In the genomic region with DNA sequence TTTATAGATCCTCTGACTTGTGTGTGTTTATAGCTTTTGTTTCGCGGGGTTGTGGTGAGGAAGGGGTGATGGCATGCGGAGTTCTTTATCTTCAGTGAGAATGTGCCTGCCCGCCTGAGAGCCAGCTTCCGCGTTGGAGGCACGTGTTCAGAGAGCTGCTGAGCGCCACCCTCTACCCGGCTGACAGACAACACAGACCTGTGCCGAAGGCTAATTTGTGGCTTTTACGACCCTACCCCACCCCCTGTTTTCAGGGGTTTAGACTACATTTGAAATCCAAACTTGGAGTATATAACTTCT, we compare ENCODE assay signal across 10 cellular contexts. TPM values are rescaled to one million over a fixed set of nuclear protein-coding genes. Genes with fewer than 3 reads are reported as not detected.
DNase-seq lines count a peak whose midpoint lies in the region; TF ChIP-seq lines count a peak whose summit lies in the region.
"Had no signal": no experiment of that assay in that cellular context is flagged by ENCODE, and none has a peak within 500 bp of the region (broad histone marks: within the 10 kb centered on the region; RNA-seq: fewer than 3 reads in every experiment).

No MANE protein-coding gene starts in this region.

- DNase-seq in Jurkat, Clone E6-1 (ENCODE audit: low read depth, low spot score): peak; percentile 89
- peak; percentile 48 to 62 for DNase-seq in activated CD4-positive, alpha-beta T cell treated with anti-CD3 and anti-CD28 coated beads, Interleukin-2, amount 50 U/mL, for 24 hours (ENCODE audit: low read depth in 1 of 2, low spot score in 1 of 2)
- DNase-seq in central memory CD4-positive, alpha-beta T cell: peak; percentile 70
- peak; percentile 35 to 59 (median 43) for DNase-seq in stimulated activated CD4-positive, alpha-beta T cell treated with anti-CD3 and anti-CD28 coated beads, TNF-alpha, amount 100 ng/mL, for 1 hour (ENCODE audit: low read depth in 3 of 3, low spot score in 1 of 3)
- DNase-seq in COR-L47 (lab: John Stamatoyannopoulos, UW): no peak
- no peak for DNase-seq in GM13977 (ENCODE audit: low spot score)
- no peak for DNase-seq in COLO829 (ENCODE audit: low spot score)
- no peak for DNase-seq in DMS79 (lab: John Stamatoyannopoulos, UW)
- DNase-seq: midbrain, T1000 had no signal

- TF ChIP-seq CTCF in GM13977 (IDR thresholded peaks at IDR 0.05; ENCODE audit: extremely low read depth, insufficient read depth, missing control alignments): no peak

- in situ Hi-C loops in GM13977 (cut with MboI; ENCODE audit: low pct_unique_long_range_greater_than_20kb, low sequenced_read_pairs, unreplicated experiment): no loop called here

- peak overlapping the region; percentile 47 for H3K4me3 ChIP-seq in Jurkat, Clone E6-1 (ENCODE audit: low read length)

RNA-seq across cellular contexts. Expression of a gene that starts 14.4 kb away (rescaled TPM):
- polyA plus RNA-seq in Jurkat, Clone E6-1 (2012; ENCODE audit: insufficient read depth, insufficient read length): not detected

Comparison
In these comparisons a context has a peak if more than half of its experiments do, and no peak if none do; other contexts are left out.
1. DNase-seq: peak in Jurkat, Clone E6-1 (single experiment), activated CD4-positive, alpha-beta T cell treated with anti-CD3 and anti-CD28 coated beads, Interleukin-2, amount 50 U/mL, for 24 hours (2 of 2), central memory CD4-positive, alpha-beta T cell (single experiment) and stimulated activated CD4-positive, alpha-beta T cell treated with anti-CD3 and anti-CD28 coated beads, TNF-alpha, amount 100 ng/mL, for 1 hour (3 of 3); none in COR-L47 (single experiment), GM13977 (single experiment), COLO829 (single experiment) and DMS79 (single experiment).